23 cellular contexts compared by ENCODE assay signal in the genomic region with DNA sequence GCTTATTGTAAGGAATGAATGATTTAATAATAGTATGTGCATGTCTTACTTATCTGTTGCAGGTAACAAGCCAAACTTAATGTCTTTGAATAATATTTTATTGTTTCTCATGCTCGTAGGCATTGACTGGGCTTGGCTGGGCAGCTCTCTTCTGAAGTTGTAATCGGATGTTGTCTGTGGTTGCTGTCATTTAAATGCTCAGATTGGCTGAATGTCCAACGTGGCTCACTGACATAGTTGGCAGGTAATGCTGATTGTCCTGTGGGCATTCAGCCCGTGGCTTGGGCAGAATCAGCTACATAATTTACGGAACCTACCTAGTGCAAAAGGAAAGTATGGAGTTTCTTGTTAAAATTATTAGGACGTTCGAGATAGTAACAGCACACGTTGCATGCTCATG.
"Had no signal": no experiment of that assay in that cellular context is flagged by ENCODE, and none has a peak within 500 bp of the region (broad histone marks: within the 10 kb centered on the region; RNA-seq: fewer than 3 reads in every experiment).

No MANE protein-coding gene starts in this region.

- H3K9me3 Mint-ChIP-seq: activated CD8-positive, alpha-beta T cell treated with anti-CD3 and anti-CD28 coated beads for 36 hours; activated naive CD4-positive, alpha-beta T cell treated with anti-CD3 and anti-CD28 coated beads, Interleukin-2, amount 10 ng/mL, durations not matched to agents 7 days and 5 days; activated naive CD8-positive, alpha-beta T cell treated with anti-CD3 and anti-CD28 coated beads for 36 hours; activated T-helper 2 cell treated with anti-CD3 and anti-CD28 coated beads, Interferon-gamma antibody, Interleukin-2, Interleukin-4, amounts not matched to agents 10 μg/mL and 5 μg/mL and 100 μg/mL, durations not matched to agents 14 hours and 24 hours and 36 hours; T-cell had no signal

- H3K27me3 Mint-ChIP-seq: activated CD8-positive, alpha-beta T cell treated with anti-CD3 and anti-CD28 coated beads for 36 hours; activated naive CD4-positive, alpha-beta T cell treated with anti-CD3 and anti-CD28 coated beads, Interleukin-2, amount 10 ng/mL, durations not matched to agents 7 days and 5 days; activated naive CD8-positive, alpha-beta T cell treated with anti-CD3 and anti-CD28 coated beads for 36 hours; IgD-negative memory B cell; T-cell had no signal

- H3K4me1 Mint-ChIP-seq: activated naive CD4-positive, alpha-beta T cell treated with anti-CD3 and anti-CD28 coated beads, Interleukin-2, amount 10 ng/mL, durations not matched to agents 7 days and 5 days; activated naive CD8-positive, alpha-beta T cell treated with anti-CD3 and anti-CD28 coated beads for 36 hours; IgD-negative memory B cell; T-cell had no signal

- ATAC-seq: activated CD8-positive, alpha-beta T cell treated with anti-CD3 and anti-CD28 coated beads for 36 hours; activated T-cell treated with anti-CD3 and anti-CD28 coated beads, Interleukin-2, amount 50 U/mL, for 72 hours; T-cell had no signal

- H3K4me3 Mint-ChIP-seq: activated CD8-positive, alpha-beta T cell treated with anti-CD3 and anti-CD28 coated beads for 36 hours; activated naive CD4-positive, alpha-beta T cell treated with anti-CD3 and anti-CD28 coated beads, Interleukin-2, amount 10 ng/mL, durations not matched to agents 7 days and 5 days; activated naive CD8-positive, alpha-beta T cell treated with anti-CD3 and anti-CD28 coated beads for 36 hours; activated T-cell treated with anti-CD3 and anti-CD28 coated beads, Interleukin-2, amount 50 U/mL, for 72 hours; T-cell had no signal

- H3K36me3 Mint-ChIP-seq: activated naive CD4-positive, alpha-beta T cell treated with anti-CD3 and anti-CD28 coated beads, Interleukin-2, amount 10 ng/mL, durations not matched to agents 7 days and 5 days; activated naive CD8-positive, alpha-beta T cell treated with anti-CD3 and anti-CD28 coated beads for 36 hours; IgD-negative memory B cell; T-cell had no signal

- DNase-seq: activated CD4-positive, alpha-beta T cell treated with anti-CD3 and anti-CD28 coated beads, Interleukin-2, amount 50 U/mL, for 1 hour; activated CD4-positive, CD25-positive, alpha-beta regulatory T cell; activated CD8-positive, alpha-beta memory T cell treated with anti-CD3 and anti-CD28 coated beads, Interleukin-2, amount 50 U/mL, for 4 hours; activated CD8-positive, alpha-beta T cell treated with anti-CD3 and anti-CD28 coated beads for 36 hours; activated gamma-delta T cell treated with Interleukin-2 at 50 U/mL for 16 hours; activated naive CD4-positive, alpha-beta T cell treated with anti-CD3 and anti-CD28 coated beads, Interleukin-2, amount 10 ng/mL, durations not matched to agents 7 days and 5 days; activated naive CD8-positive, alpha-beta T cell treated with anti-CD3 and anti-CD28 coated beads for 36 hours; activated T-cell treated with anti-CD3 and anti-CD28 coated beads, Interleukin-2, amount 50 U/mL, for 72 hours; KG1; MM.1S; NCI-H1105 treated with DMSO at 0.1 percent for 48 hours; NCI-H1436 treated with DMSO at 0.1 percent for 48 hours; NCI-H187; NCI-H2081; NCI-H510A treated with DMSO at 0.1 percent for 48 hours; NCI-H69; SIG-M5; T-cell; T-helper 2 cell; T1000 had no signal

- H3K27ac Mint-ChIP-seq: activated CD8-positive, alpha-beta T cell treated with anti-CD3 and anti-CD28 coated beads for 36 hours; activated naive CD4-positive, alpha-beta T cell treated with anti-CD3 and anti-CD28 coated beads, Interleukin-2, amount 10 ng/mL, durations not matched to agents 7 days and 5 days; activated naive CD8-positive, alpha-beta T cell treated with anti-CD3 and anti-CD28 coated beads for 36 hours; activated T-cell treated with anti-CD3 and anti-CD28 coated beads, Interleukin-2, amount 50 U/mL, for 72 hours; activated T-helper 2 cell treated with anti-CD3 and anti-CD28 coated beads, Interferon-gamma antibody, Interleukin-2, Interleukin-4, amounts not matched to agents 10 μg/mL and 5 μg/mL and 100 μg/mL, durations not matched to agents 14 hours and 24 hours and 36 hours; IgD-negative memory B cell; T-cell had no signal

- H3K27ac ChIP-seq: VCaP had no signal
